ENCODE assay signal across 12 cellular contexts in the genomic region with DNA sequence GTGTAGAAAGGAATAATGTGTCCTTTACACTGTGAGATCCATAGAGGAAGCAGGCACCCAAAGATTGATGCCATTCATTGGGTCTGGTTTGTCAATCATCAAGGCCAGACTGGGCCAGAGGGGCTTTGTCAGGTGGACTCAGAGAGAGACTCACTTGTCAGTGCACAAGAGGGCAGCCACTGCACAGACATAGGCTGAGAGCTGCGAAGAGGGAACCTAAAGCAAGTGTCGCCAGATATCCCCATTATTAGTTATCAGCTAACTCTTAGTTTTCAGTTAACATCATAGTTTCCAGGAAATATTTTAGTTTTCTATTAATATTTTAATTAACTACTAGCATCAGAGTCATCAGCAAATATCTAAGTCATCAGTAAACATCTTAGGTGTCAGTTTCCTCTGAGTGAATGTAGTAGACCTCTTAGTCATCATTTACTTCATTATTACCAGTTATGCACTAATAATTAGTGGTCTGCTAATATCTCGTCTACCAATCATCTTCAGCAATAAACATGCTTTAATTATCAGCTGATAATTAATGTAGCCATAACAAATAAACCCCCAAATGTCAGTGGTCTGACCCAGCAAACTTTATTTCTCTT. TPM values are rescaled to one million over a fixed set of nuclear protein-coding genes. Genes with fewer than 3 reads are reported as not detected.
DNase-seq lines count a peak whose midpoint lies in the region; ATAC-seq, FAIRE-seq and TF ChIP-seq lines count a peak whose summit lies in the region.
"Had no signal": no experiment of that assay in that cellular context is flagged by ENCODE, and none has a peak within 500 bp of the region (broad histone marks: within the 10 kb centered on the region; RNA-seq: fewer than 3 reads in every experiment).

No MANE protein-coding gene starts in this region.

- no peak for TF ChIP-seq CTCF in HL-60 (IDR thresholded peaks at IDR 0.05; ENCODE audit: insufficient read depth, low read length)
- no peak for TF ChIP-seq CTCF in bronchial epithelial cell (IDR thresholded peaks at IDR 0.05; ENCODE audit: insufficient read depth, low read length, severe bottlenecking)
- no peak for TF ChIP-seq CTCF in nephron (IDR thresholded peaks at IDR 0.05; ENCODE audit: unreplicated experiment in 3 of 3)

- H3K4me3 Mint-ChIP-seq in nephron: peak overlapping the region in 1 of 3 experiments; percentile 30
- no peak overlapping the region for H3K4me3 Mint-ChIP-seq in CD4-positive, alpha-beta memory T cell
- H3K4me3 Mint-ChIP-seq: activated naive CD8-positive, alpha-beta T cell treated with anti-CD3 and anti-CD28 coated beads for 36 hours had no signal

- FAIRE-seq in bronchial epithelial cell (lab: Jason Lieb, UNC): no peak
- FAIRE-seq: colon had no signal

- H4K20me1 ChIP-seq in BLaER1: peaks cover 59% of the 10 kb centered on the region

- H3K9me3 Mint-ChIP-seq in nephron: no peaks in the 10 kb centered on the region
- no peaks in the 10 kb centered on the region for H3K9me3 Mint-ChIP-seq in CD4-positive, alpha-beta memory T cell
- H3K9me3 Mint-ChIP-seq: activated naive CD8-positive, alpha-beta T cell treated with anti-CD3 and anti-CD28 coated beads for 36 hours had no signal

- DNase-seq in HL-60 (ENCODE audit: low read depth in 1 of 2, low spot score in 1 of 2): no peak
- DNase-seq in bronchial epithelial cell (ENCODE audit: low read depth): peak; percentile 81
- no peak for DNase-seq in NCI-H2029 treated with DMSO at 0.1 percent for 48 hours (lab: John Stamatoyannopoulos, UW)
- DNase-seq in head of caudate nucleus: no peak
- DNase-seq in CD4-positive, alpha-beta memory T cell: no peak
- DNase-seq: activated naive CD8-positive, alpha-beta T cell treated with anti-CD3 and anti-CD28 coated beads for 36 hours; hippocampal formation had no signal

- H3K4me3 ChIP-seq in BLaER1 (no peak overlapping the region), HL-60 (replicated peaks; ENCODE audit: insufficient read depth, low read length) (no peak overlapping the region), bronchial epithelial cell (ENCODE audit: low read depth, low read length) (no peak overlapping the region)
- H3K4me3 ChIP-seq in CD4-positive, alpha-beta memory T cell (ENCODE audit: low read length in 2 of 2): no peak overlapping the region
- H3K4me3 ChIP-seq: thyroid gland had no signal

- H3K27ac ChIP-seq in BLaER1: no peak overlapping the region
- H3K27ac ChIP-seq in HL-60 (replicated peaks): peak overlapping the region; percentile 16; the same call in 1 of the 2 replicates
- H3K27ac ChIP-seq in CD4-positive, alpha-beta memory T cell (ENCODE audit: low read depth, low read length): no peak overlapping the region

- intact Hi-C loops in head of caudate nucleus (cut with DNase I): no loop called here
- intact Hi-C loops in CD4-positive, alpha-beta memory T cell (cut with micrococcal nuclease): no loop called here

- peaks cover 68% of the 10 kb centered on the region for H3K4me1 ChIP-seq in BLaER1
- H3K4me1 ChIP-seq in CD4-positive, alpha-beta memory T cell (ENCODE audit: insufficient read depth, low read length): no peaks in the 10 kb centered on the region

- CTCF ChIA-PET in CD4-positive, alpha-beta memory T cell (lab: Charles Lee; ENCODE audit: partially characterized antibody): interaction anchor here (1.8 kb wide), 1 partner anchor 107 kb away, joined by 4 read pairs; no protein-coding TSS in a partner anchor

- peak overlapping the region; percentile 64 for H3K4me2 ChIP-seq in BLaER1

- H3K9ac ChIP-seq in BLaER1: no peak overlapping the region

- H3K9me3 ChIP-seq in BLaER1: no peaks in the 10 kb centered on the region
- H3K9me3 ChIP-seq in CD4-positive, alpha-beta memory T cell (ENCODE audit: control insufficient read depth in 1 of 2, low read length in 2 of 2): no peaks in the 10 kb centered on the region
- H3K9me3 ChIP-seq: thyroid gland had no signal

- peaks cover 76% of the 10 kb centered on the region for H3K4me1 Mint-ChIP-seq in nephron
- no peaks in the 10 kb centered on the region for H3K4me1 Mint-ChIP-seq in CD4-positive, alpha-beta memory T cell

- 0 out of 2 replicates have a peak, but pooled peaks cover 5% of the 10 kb centered on the region for H3K36me3 ChIP-seq in BLaER1
- no peaks in the 10 kb centered on the region for H3K36me3 ChIP-seq in bronchial epithelial cell (ENCODE audit: control insufficient read depth, insufficient read depth, low read length)
- no peaks in the 10 kb centered on the region for H3K36me3 ChIP-seq in CD4-positive, alpha-beta memory T cell (ENCODE audit: insufficient read depth, low read length)
- H3K36me3 ChIP-seq: thyroid gland had no signal

- peak overlapping the region; percentile 90 to 95 (median 90) for H3K27ac Mint-ChIP-seq in nephron
- H3K27ac Mint-ChIP-seq in CD4-positive, alpha-beta memory T cell: peak overlapping the region in 2 of 7 donors; percentile 22 to 44
- H3K27ac Mint-ChIP-seq: activated naive CD8-positive, alpha-beta T cell treated with anti-CD3 and anti-CD28 coated beads for 36 hours had no signal

- H3K27me3 Mint-ChIP-seq in nephron (ENCODE audit: low read depth): no peaks in the 10 kb centered on the region
- H3K27me3 Mint-ChIP-seq in CD4-positive, alpha-beta memory T cell: no peaks in the 10 kb centered on the region
- H3K27me3 Mint-ChIP-seq: activated naive CD8-positive, alpha-beta T cell treated with anti-CD3 and anti-CD28 coated beads for 36 hours had no signal

- H3K27me3 ChIP-seq in BLaER1 (peaks cover 38% of the 10 kb centered on the region), HL-60 (ENCODE audit: insufficient read depth, poor library complexity, severe bottlenecking) (no peaks in the 10 kb centered on the region), bronchial epithelial cell (ENCODE audit: control insufficient read depth, insufficient read depth, low read length) (no peaks in the 10 kb centered on the region)
- H3K27me3 ChIP-seq in CD4-positive, alpha-beta memory T cell (ENCODE audit: insufficient read depth, low read length): no peaks in the 10 kb centered on the region
- H3K27me3 ChIP-seq: thyroid gland had no signal

- ATAC-seq in GM21447 (IDR thresholded peaks at IDR 0.05; ENCODE audit: unreplicated experiment): no peak

- H3K36me3 Mint-ChIP-seq in nephron (ENCODE audit: low read depth): peaks cover 9% of the 10 kb centered on the region
- peaks cover 10 to 13% of the 10 kb centered on the region in 2 donors for H3K36me3 Mint-ChIP-seq in CD4-positive, alpha-beta memory T cell

- POLR2A ChIA-PET in CD4-positive, alpha-beta memory T cell (lab: Charles Lee; ENCODE audit: partially characterized antibody): no interaction called here

RNA-seq across cellular contexts. Expression of a gene that starts 41.7 kb away (rescaled TPM):
- 6.8 and 8.2 TPM in 2 replicates for total RNA-seq in bronchial epithelial cell
- total RNA-seq in CD4-positive, alpha-beta memory T cell: 10 to 100 TPM; 29.1 to 34.0 TPM
- polyA plus RNA-seq in CD4-positive, alpha-beta memory T cell: 1 to 10 TPM; 2.6 to 7.5 TPM
